2 cellular contexts compared by ENCODE assay signal in the genomic region with DNA sequence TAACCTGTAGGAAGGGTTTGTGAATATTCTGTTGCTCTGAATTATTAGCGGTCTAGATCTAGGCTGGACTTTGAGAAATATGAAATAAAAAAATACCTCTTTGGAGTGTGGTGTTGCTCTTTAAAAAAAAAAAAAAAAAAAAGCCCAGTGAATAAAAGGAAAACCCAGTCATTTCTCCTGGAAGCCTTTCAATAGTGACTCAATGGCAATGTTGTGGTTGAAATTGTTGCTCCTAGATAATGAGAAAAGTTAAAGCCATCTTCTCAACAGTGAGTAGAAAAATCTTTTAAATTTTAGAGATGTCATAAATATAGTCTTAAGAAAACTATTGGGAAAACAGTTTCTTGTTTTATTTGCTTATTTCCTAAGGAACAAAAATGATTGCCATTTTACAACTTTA.
TF ChIP-seq lines count a peak whose summit lies in the region.

No MANE protein-coding gene starts in this region.

TF ChIP-seq in IMR-90, 13 proteins besides CTCF, POLR2A, EP300 and RAD21:
- TF ChIP-seq, protein P1, sequence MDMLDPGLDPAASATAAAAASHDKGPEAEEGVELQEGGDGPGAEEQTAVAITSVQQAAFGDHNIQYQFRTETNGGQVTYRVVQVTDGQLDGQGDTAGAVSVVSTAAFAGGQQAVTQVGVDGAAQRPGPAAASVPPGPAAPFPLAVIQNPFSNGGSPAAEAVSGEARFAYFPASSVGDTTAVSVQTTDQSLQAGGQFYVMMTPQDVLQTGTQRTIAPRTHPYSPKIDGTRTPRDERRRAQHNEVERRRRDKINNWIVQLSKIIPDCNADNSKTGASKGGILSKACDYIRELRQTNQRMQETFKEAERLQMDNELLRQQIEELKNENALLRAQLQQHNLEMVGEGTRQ (IDR thresholded peaks at IDR 0.05; ENCODE audit: low read depth, low read length), result no peak
- TF ChIP-seq NFE2L2 (IDR thresholded peaks at IDR 0.05; ENCODE audit: low read depth, low read length) (no peak), MAFK (IDR thresholded peaks at IDR 0.05; ENCODE audit: low read depth, low read length) (no peak), SMC3 (IDR thresholded peaks at IDR 0.05; ENCODE audit: low read depth, low read length) (no peak), MXI1 (IDR thresholded peaks at IDR 0.05; ENCODE audit: borderline replicate concordance, low read depth, low read length) (no peak), MAZ (IDR thresholded peaks at IDR 0.05; ENCODE audit: borderline replicate concordance, low read depth, low read length) (no peak), RCOR1 (IDR thresholded peaks at IDR 0.05; ENCODE audit: insufficient replicate concordance, low read length) (no peak), BHLHE40 (IDR thresholded peaks at IDR 0.05; ENCODE audit: low read depth, low read length) (no peak), CEBPB (IDR thresholded peaks at IDR 0.05; ENCODE audit: low read depth, low read length) (no peak), CHD1 (IDR thresholded peaks at IDR 0.05; ENCODE audit: low read depth, low read length) (no peak), FOS (IDR thresholded peaks at IDR 0.05; ENCODE audit: low read depth, low read length) (no peak), RFX5 (IDR thresholded peaks at IDR 0.05; ENCODE audit: low read depth, low read length) (no peak)
- TF ChIP-seq, protein P2, sequence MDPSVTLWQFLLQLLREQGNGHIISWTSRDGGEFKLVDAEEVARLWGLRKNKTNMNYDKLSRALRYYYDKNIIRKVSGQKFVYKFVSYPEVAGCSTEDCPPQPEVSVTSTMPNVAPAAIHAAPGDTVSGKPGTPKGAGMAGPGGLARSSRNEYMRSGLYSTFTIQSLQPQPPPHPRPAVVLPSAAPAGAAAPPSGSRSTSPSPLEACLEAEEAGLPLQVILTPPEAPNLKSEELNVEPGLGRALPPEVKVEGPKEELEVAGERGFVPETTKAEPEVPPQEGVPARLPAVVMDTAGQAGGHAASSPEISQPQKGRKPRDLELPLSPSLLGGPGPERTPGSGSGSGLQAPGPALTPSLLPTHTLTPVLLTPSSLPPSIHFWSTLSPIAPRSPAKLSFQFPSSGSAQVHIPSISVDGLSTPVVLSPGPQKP (IDR thresholded peaks at IDR 0.05; ENCODE audit: borderline replicate concordance, low read depth, low read length), result no peak

TF ChIP-seq in HEK293T, 16 proteins besides CTCF, POLR2A, EP300 and RAD21:
- TF ChIP-seq ELF4 (IDR thresholded peaks at IDR 0.05) (no peak), LEF1 (IDR thresholded peaks at IDR 0.05; ENCODE audit: borderline replicate concordance) (no peak), BHLHE40 (IDR thresholded peaks at IDR 0.05; ENCODE audit: borderline replicate concordance) (no peak), ARNT (IDR thresholded peaks at IDR 0.05) (no peak)
- TF ChIP-seq, protein P3, sequence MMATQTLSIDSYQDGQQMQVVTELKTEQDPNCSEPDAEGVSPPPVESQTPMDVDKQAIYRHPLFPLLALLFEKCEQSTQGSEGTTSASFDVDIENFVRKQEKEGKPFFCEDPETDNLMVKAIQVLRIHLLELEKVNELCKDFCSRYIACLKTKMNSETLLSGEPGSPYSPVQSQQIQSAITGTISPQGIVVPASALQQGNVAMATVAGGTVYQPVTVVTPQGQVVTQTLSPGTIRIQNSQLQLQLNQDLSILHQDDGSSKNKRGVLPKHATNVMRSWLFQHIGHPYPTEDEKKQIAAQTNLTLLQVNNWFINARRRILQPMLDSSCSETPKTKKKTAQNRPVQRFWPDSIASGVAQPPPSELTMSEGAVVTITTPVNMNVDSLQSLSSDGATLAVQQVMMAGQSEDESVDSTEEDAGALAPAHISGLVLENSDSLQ (IDR thresholded peaks at IDR 0.05), result no peak
